In the genomic region with DNA sequence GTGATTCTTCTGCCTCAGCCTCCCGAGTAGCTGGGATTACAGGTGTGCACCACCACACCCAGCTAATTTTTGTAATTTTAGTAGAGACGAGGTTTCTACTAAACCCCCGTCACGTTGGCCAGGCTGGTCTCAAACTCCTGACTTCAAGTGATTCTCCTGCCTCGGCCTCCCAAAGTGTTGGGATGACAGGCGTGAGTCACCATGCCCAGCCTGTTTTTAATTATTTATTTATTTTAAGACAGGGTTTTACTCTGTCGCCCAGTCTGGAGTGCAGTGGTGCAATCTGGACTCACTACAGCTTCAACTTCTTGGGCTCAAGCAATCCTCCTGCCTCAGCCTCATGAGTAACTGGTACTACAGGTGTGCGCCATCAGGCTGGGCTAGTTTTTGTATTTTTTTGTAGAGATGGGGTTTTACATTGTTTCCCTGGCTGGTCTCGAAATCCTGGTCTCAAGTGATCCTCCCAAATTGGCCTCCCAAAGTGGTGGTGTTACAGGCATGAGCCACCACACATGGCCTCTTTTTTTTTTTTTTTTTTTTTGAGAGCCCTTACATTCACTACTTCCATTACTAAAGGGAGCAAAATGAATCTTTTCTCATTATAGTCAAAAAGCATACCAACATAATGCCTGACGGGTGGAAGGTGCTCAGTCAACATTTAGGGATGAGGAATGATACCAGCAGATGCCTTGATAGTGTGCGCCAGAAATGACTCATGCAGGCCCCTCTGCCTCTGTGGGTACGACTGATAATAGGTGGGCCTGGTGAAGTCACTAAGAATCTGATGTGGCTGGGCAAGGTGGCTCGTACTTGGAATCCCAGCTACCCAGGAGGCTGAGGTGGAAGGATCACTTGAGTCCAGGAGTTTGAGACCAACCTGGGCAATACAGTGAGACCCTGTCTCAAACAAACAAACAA, we compare ENCODE assay signal across 22 cellular contexts.
"Had no signal": no experiment of that assay in that cellular context is flagged by ENCODE, and none has a peak within 500 bp of the region (broad histone marks: within the 10 kb centered on the region; RNA-seq: fewer than 3 reads in every experiment).

No MANE protein-coding gene starts in this region.

- H3K27ac ChIP-seq: adrenal gland, RWPE1, SJCRH30, VCaP had no signal

- H3K4me3 ChIP-seq: adrenal gland, Peyer's patch, SJCRH30 had no signal

- H3K4me2 ChIP-seq: SK-N-SH had no signal

- H3K4me3 Mint-ChIP-seq: activated CD4-positive, alpha-beta memory T cell treated with anti-CD3 and anti-CD28 coated beads for 36 hours; activated CD4-positive, alpha-beta T cell treated with anti-CD3 and anti-CD28 coated beads, Interleukin-2, amount 10 ng/mL, durations not matched to agents 7 days and 5 days; activated naive CD8-positive, alpha-beta T cell treated with anti-CD3 and anti-CD28 coated beads, Interleukin-2, amount 10 ng/mL, durations not matched to agents 7 days and 5 days; activated T-cell treated with anti-CD3 and anti-CD28 coated beads, Interleukin-2, amount 50 U/mL, for 4 hours had no signal

- H3K9me3 Mint-ChIP-seq: activated CD4-positive, alpha-beta memory T cell treated with anti-CD3 and anti-CD28 coated beads for 36 hours; activated CD4-positive, alpha-beta T cell treated with anti-CD3 and anti-CD28 coated beads, Interleukin-2, amount 10 ng/mL, durations not matched to agents 7 days and 5 days; activated naive CD8-positive, alpha-beta T cell treated with anti-CD3 and anti-CD28 coated beads, Interleukin-2, amount 10 ng/mL, durations not matched to agents 7 days and 5 days; activated T-cell treated with anti-CD3 and anti-CD28 coated beads, Interleukin-2, amount 50 U/mL, for 4 hours had no signal

- H3K27me3 ChIP-seq: adrenal gland, Peyer's patch had no signal

- H3K9me3 ChIP-seq: adrenal gland, Peyer's patch, SJCRH30, SK-N-SH had no signal

- H3K27me3 Mint-ChIP-seq: activated CD4-positive, alpha-beta memory T cell treated with anti-CD3 and anti-CD28 coated beads for 36 hours had no signal

- H3K4me1 Mint-ChIP-seq: activated naive CD8-positive, alpha-beta T cell treated with anti-CD3 and anti-CD28 coated beads, Interleukin-2, amount 10 ng/mL, durations not matched to agents 7 days and 5 days had no signal

- DNase-seq: activated CD4-positive, alpha-beta memory T cell treated with anti-CD3 and anti-CD28 coated beads for 36 hours; activated CD4-positive, alpha-beta T cell treated with anti-CD3 and anti-CD28 coated beads, Interleukin-2, amount 10 ng/mL, durations not matched to agents 7 days and 5 days; activated CD4-positive, CD25-positive, alpha-beta regulatory T cell; activated CD8-positive, alpha-beta memory T cell treated with anti-CD3 and anti-CD28 coated beads for 24 hours; activated naive CD4-positive, alpha-beta T cell treated with anti-CD3 and anti-CD28 coated beads, Interleukin-2, amount 50 U/mL, for 16 hours; activated naive CD8-positive, alpha-beta T cell treated with anti-CD3 and anti-CD28 coated beads, Interleukin-2, amount 10 ng/mL, durations not matched to agents 7 days and 5 days; activated T-cell treated with anti-CD3 and anti-CD28 coated beads, Interleukin-2, amount 50 U/mL, for 4 hours; anterior cingulate cortex; NCI-H1092; NCI-H1694; NCI-H2029 treated with DMSO at 0.1 percent for 48 hours; NCI-H510A treated with DMSO at 0.1 percent for 48 hours; NCI-H69; NK-92 treated with Interleukin-12 subunit alpha and Interleukin-12 subunit beta, amount 100 ng/mL, for 24 hours; Right ventricle myocardium superior; SJCRH30; SK-N-SH; T-helper 1 cell had no signal

- H3K27ac Mint-ChIP-seq: activated CD4-positive, alpha-beta memory T cell treated with anti-CD3 and anti-CD28 coated beads for 36 hours; activated CD4-positive, alpha-beta T cell treated with anti-CD3 and anti-CD28 coated beads, Interleukin-2, amount 10 ng/mL, durations not matched to agents 7 days and 5 days; activated naive CD8-positive, alpha-beta T cell treated with anti-CD3 and anti-CD28 coated beads, Interleukin-2, amount 10 ng/mL, durations not matched to agents 7 days and 5 days had no signal

- H3K4me1 ChIP-seq: adrenal gland, SJCRH30 had no signal

- H3K9me2 ChIP-seq: SK-N-SH had no signal
